17 cellular contexts compared by ENCODE assay signal in genomic region chr13:73107459-73107858, GRCh38.
"Had no signal": no experiment of that assay in that cellular context is flagged by ENCODE, and none has a peak within 500 bp of the region (broad histone marks: within the 10 kb centered on the region; RNA-seq: fewer than 3 reads in every experiment).

No MANE protein-coding gene starts in this region.

- H3K4me3 ChIP-seq: adrenal gland, dorsolateral prefrontal cortex, tibial nerve, vagina had no signal

- H3K36me3 ChIP-seq: adrenal gland, tibial nerve, vagina had no signal

- H3K4me1 ChIP-seq: adrenal gland, vagina had no signal

- DNase-seq: activated CD4-positive, alpha-beta T cell treated with anti-CD3 and anti-CD28 coated beads for 4 hours; activated CD8-positive, alpha-beta T cell treated with anti-CD3 and anti-CD28 coated beads for 36 hours; activated effector memory CD4-positive, alpha-beta T cell treated with Interleukin-2 at 50 U/mL for 16 hours; activated naive CD4-positive, alpha-beta T cell treated with anti-CD3 and anti-CD28 coated beads, Interleukin-2, amount 50 U/mL, for 16 hours; activated T-cell treated with anti-CD3 and anti-CD28 coated beads, Interleukin-2, amount 50 U/mL, for 4 hours; adrenal gland; dorsolateral prefrontal cortex; kidney glomerular epithelial cell; left ventricle myocardium superior; mesenchymal stem cell; nucleus accumbens; stimulated activated CD4-positive, alpha-beta T cell treated with anti-CD3 and anti-CD28 coated beads, Interleukin-15, amount 100 ng/mL, for 24 hours; stimulated activated CD4-positive, alpha-beta T cell treated with anti-CD3 and anti-CD28 coated beads, Interleukin-4, amount 100 ng/mL, for 1 hour; stimulated activated naive B cell treated with anti-CD40 and anti-IgM and Interleukin-4, amounts not matched to agents 10 μg/mL and 1 μg/mL and 100 μg/mL, for 72 hours had no signal

- H3K9me3 Mint-ChIP-seq: activated CD8-positive, alpha-beta T cell treated with anti-CD3 and anti-CD28 coated beads for 36 hours; activated T-cell treated with anti-CD3 and anti-CD28 coated beads, Interleukin-2, amount 50 U/mL, for 4 hours; natural killer cell treated with Interleukin-12 subunit alpha and Interleukin-12 subunit beta and Interleukin-15 and Interleukin-18, amount 100 ng/mL, for 72 hours had no signal

- H3K27ac Mint-ChIP-seq: activated CD8-positive, alpha-beta T cell treated with anti-CD3 and anti-CD28 coated beads for 36 hours; natural killer cell treated with Interleukin-12 subunit alpha and Interleukin-12 subunit beta and Interleukin-15 and Interleukin-18, amount 100 ng/mL, for 72 hours; stimulated activated naive B cell treated with anti-CD40 and anti-IgM and Interleukin-4, amounts not matched to agents 10 μg/mL and 1 μg/mL and 100 μg/mL, for 72 hours had no signal

- H3K27me3 ChIP-seq: adrenal gland, tibial nerve, vagina had no signal

- H3K27ac ChIP-seq: adrenal gland, dorsolateral prefrontal cortex, tibial nerve, vagina had no signal

- H3K4me3 Mint-ChIP-seq: activated CD8-positive, alpha-beta T cell treated with anti-CD3 and anti-CD28 coated beads for 36 hours; activated T-cell treated with anti-CD3 and anti-CD28 coated beads, Interleukin-2, amount 50 U/mL, for 4 hours; natural killer cell treated with Interleukin-12 subunit alpha and Interleukin-12 subunit beta and Interleukin-15 and Interleukin-18, amount 100 ng/mL, for 72 hours; stimulated activated naive B cell treated with anti-CD40 and anti-IgM and Interleukin-4, amounts not matched to agents 10 μg/mL and 1 μg/mL and 100 μg/mL, for 72 hours had no signal

- H3K9me3 ChIP-seq: adrenal gland, tibial nerve, vagina had no signal

- H3K36me3 Mint-ChIP-seq: natural killer cell treated with Interleukin-12 subunit alpha and Interleukin-12 subunit beta and Interleukin-15 and Interleukin-18, amount 100 ng/mL, for 72 hours; stimulated activated naive B cell treated with anti-CD40 and anti-IgM and Interleukin-4, amounts not matched to agents 10 μg/mL and 1 μg/mL and 100 μg/mL, for 72 hours had no signal
